Comparison of ENCODE assay signal across 8 cellular contexts in genomic region chr14:65961004-65961403, GRCh38.
DNase-seq lines count a peak whose midpoint lies in the region; ATAC-seq and TF ChIP-seq lines count a peak whose summit lies in the region.

No MANE protein-coding gene starts in this region.

- DNase-seq in NK-92 treated with Interleukin-12 subunit alpha and Interleukin-12 subunit beta, amount 100 ng/mL, for 24 hours (lab: John Stamatoyannopoulos, UW), result peak; percentile 7
- DNase-seq in NK-92 (lab: John Stamatoyannopoulos, UW; ENCODE audit: unreplicated experiment), result no peak
- peak; percentile 51 to 57 for DNase-seq in Kasumi-1 (lab: John Stamatoyannopoulos, UW)
- peak; percentile 70 to 72 for DNase-seq in cardiac fibroblast (ENCODE audit: low read depth in 2 of 2)
- peak; percentile 60 for DNase-seq in lower lobe of right lung
- DNase-seq in DMS153 (lab: John Stamatoyannopoulos, UW), result no peak

- no peak overlapping the region for H3K27ac ChIP-seq in lower lobe of right lung

- TF ChIP-seq CTCF in WI38 (IDR thresholded peaks at IDR 0.05; ENCODE audit: low read depth, low read length) (peak; percentile 44; the same call in 1 of the 2 replicates), cardiac fibroblast (IDR thresholded peaks at IDR 0.05; ENCODE audit: low read depth, low read length) (peak; percentile 69), lower lobe of right lung (IDR thresholded peaks at IDR 0.05) (peak; percentile 61)

- peak; percentile 65 to 78 for ATAC-seq in lower lobe of right lung
- ATAC-seq in stimulated activated memory B cell treated with anti-CD40 and anti-IgM and Interleukin-4, amounts not matched to agents 10 μg/mL and 1 μg/mL and 100 μg/mL, for 72 hours, result peak; percentile 57

- no peak overlapping the region for H3K4me3 Mint-ChIP-seq in stimulated activated memory B cell treated with anti-CD40 and anti-IgM and Interleukin-4, amounts not matched to agents 10 μg/mL and 1 μg/mL and 100 μg/mL, for 72 hours

- no peak overlapping the region for H3K27ac Mint-ChIP-seq in stimulated activated memory B cell treated with anti-CD40 and anti-IgM and Interleukin-4, amounts not matched to agents 10 μg/mL and 1 μg/mL and 100 μg/mL, for 72 hours

- intact Hi-C loops in lower lobe of right lung (cut with DNase I), result no loop called here

- no peaks in the 10 kb centered on the region for H3K9me3 ChIP-seq in lower lobe of right lung

- no peak overlapping the region for H3K4me3 ChIP-seq in WI38 (ENCODE audit: low read depth, low read length)
- no peak overlapping the region for H3K4me3 ChIP-seq in cardiac fibroblast (replicated peaks in 1 of 2; ENCODE audit: low read depth in 2 of 2, low read length in 2 of 2)
- no peak overlapping the region for H3K4me3 ChIP-seq in lower lobe of right lung

- no peaks in the 10 kb centered on the region for H3K36me3 ChIP-seq in lower lobe of right lung

- no peaks in the 10 kb centered on the region for H3K9me3 Mint-ChIP-seq in stimulated activated memory B cell treated with anti-CD40 and anti-IgM and Interleukin-4, amounts not matched to agents 10 μg/mL and 1 μg/mL and 100 μg/mL, for 72 hours

- H3K4me1 ChIP-seq in lower lobe of right lung, result no peaks in the 10 kb centered on the region

- H3K4me1 Mint-ChIP-seq in stimulated activated memory B cell treated with anti-CD40 and anti-IgM and Interleukin-4, amounts not matched to agents 10 μg/mL and 1 μg/mL and 100 μg/mL, for 72 hours, result peaks cover 5% of the 10 kb centered on the region

- no peaks in the 10 kb centered on the region for H3K27me3 ChIP-seq in lower lobe of right lung (ENCODE audit: low read depth)

- H3K27me3 Mint-ChIP-seq in stimulated activated memory B cell treated with anti-CD40 and anti-IgM and Interleukin-4, amounts not matched to agents 10 μg/mL and 1 μg/mL and 100 μg/mL, for 72 hours, result peaks cover 35% of the 10 kb centered on the region

- no peaks in the 10 kb centered on the region for H3K36me3 Mint-ChIP-seq in stimulated activated memory B cell treated with anti-CD40 and anti-IgM and Interleukin-4, amounts not matched to agents 10 μg/mL and 1 μg/mL and 100 μg/mL, for 72 hours

Comparison
In these comparisons a context has a peak if more than half of its experiments do, and no peak if none do; other contexts are left out.
1. DNase-seq: peak in NK-92 treated with Interleukin-12 subunit alpha and Interleukin-12 subunit beta, amount 100 ng/mL, for 24 hours (single experiment), Kasumi-1 (2 of 2), cardiac fibroblast (2 of 2) and lower lobe of right lung (single experiment); none in NK-92 (single experiment) and DMS153 (single experiment).
2. Peak in every context shown above with its lines, with median percentiles within 50 percentile points of each other: CTCF ChIP-seq.